Comparison of ENCODE assay signal across 5 cellular contexts in genomic region chr5:126030698-126031097, GRCh38.
"Had no signal": no experiment of that assay in that cellular context is flagged by ENCODE, and none has a peak within 500 bp of the region (broad histone marks: within the 10 kb centered on the region; RNA-seq: fewer than 3 reads in every experiment).

No MANE protein-coding gene starts in this region.

- H3K27ac ChIP-seq: HL-60 had no signal

- ATAC-seq: GM23338 had no signal

- H3K27ac Mint-ChIP-seq: GM23338, H9 had no signal

- H3K4me1 Mint-ChIP-seq: GM23338, H9 had no signal

- H3K4me3 ChIP-seq: GM23338 had no signal

- H3K4me3 Mint-ChIP-seq: GM23338, H9 had no signal

- DNase-seq: H9, HCEC 1CT, IMR-90 had no signal
